ENCODE assay signal across 20 cellular contexts in the genomic region with DNA sequence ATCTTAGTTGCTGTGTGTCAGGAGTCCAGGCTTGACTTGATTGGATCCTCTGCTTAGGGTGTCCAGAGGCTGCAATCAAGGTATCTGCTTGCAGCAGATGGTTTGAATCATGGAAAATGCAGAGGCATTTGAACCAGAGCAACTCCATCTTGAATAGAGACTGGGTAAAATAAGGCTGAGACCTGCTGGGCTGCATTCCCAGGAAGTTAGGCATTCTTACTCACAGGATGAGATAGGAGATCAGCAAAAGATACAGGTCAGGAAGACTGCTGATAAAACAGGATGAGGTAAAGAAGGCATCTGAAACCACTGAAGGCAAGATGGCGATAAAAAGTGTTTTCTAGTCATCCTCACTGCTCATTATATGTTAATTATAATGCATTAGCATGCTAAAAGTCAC.
"Had no signal": no experiment of that assay in that cellular context is flagged by ENCODE, and none has a peak within 500 bp of the region (broad histone marks: within the 10 kb centered on the region; RNA-seq: fewer than 3 reads in every experiment).

No MANE protein-coding gene starts in this region.

- H3K27me3 ChIP-seq: cardiac muscle cell had no signal

- H3K27me3 Mint-ChIP-seq: activated CD8-positive, alpha-beta memory T cell treated with anti-CD3 and anti-CD28 coated beads, Interleukin-2, amount 10 ng/mL, durations not matched to agents 7 days and 5 days; activated naive CD4-positive, alpha-beta T cell treated with anti-CD3 and anti-CD28 coated beads, Interleukin-2, amount 10 ng/mL, durations not matched to agents 7 days and 5 days; T-cell; type B pancreatic cell had no signal

- DNase-seq: activated CD4-positive, alpha-beta T cell treated with anti-CD3 and anti-CD28 coated beads, Interleukin-2, amount 50 U/mL, for 48 hours; activated CD4-positive, CD25-positive, alpha-beta regulatory T cell treated with anti-CD3 and anti-CD28 coated beads, Interleukin-2, amount 50 U/mL, for 72 hours; activated CD8-positive, alpha-beta memory T cell treated with anti-CD3 and anti-CD28 coated beads, Interleukin-2, amount 10 ng/mL, durations not matched to agents 7 days and 5 days; activated naive CD4-positive, alpha-beta T cell treated with anti-CD3 and anti-CD28 coated beads, Interleukin-2, amount 10 ng/mL, durations not matched to agents 7 days and 5 days; activated T-cell treated with anti-CD3 and anti-CD28 coated beads, Interleukin-2, amount 50 U/mL, for 1 hour; foreskin fibroblast; glutamatergic neuron; hypothalamus; kidney glomerular epithelial cell; nephron progenitor cell; right cardiac atrium; small intestine; stimulated activated CD4-positive, alpha-beta T cell treated with anti-CD3 and anti-CD28 coated beads, Interleukin-4, amount 100 ng/mL, for 4 hours; stimulated activated CD8-positive, alpha-beta memory T cell treated with anti-CD3 and anti-CD28 coated beads, Interleukin-4, amount 100 ng/mL, for 48 hours; stimulated activated naive CD4-positive, alpha-beta T cell treated with Interleukin-2 at 50 U/mL for 16 hours; T-cell; T-helper 9 cell had no signal

- H3K4me3 ChIP-seq: cardiac muscle cell, prostate gland had no signal

- ATAC-seq: activated CD8-positive, alpha-beta memory T cell treated with anti-CD3 and anti-CD28 coated beads, Interleukin-2, amount 10 ng/mL, durations not matched to agents 7 days and 5 days; right cardiac atrium; T-cell had no signal

- H3K4me3 Mint-ChIP-seq: activated CD8-positive, alpha-beta memory T cell treated with anti-CD3 and anti-CD28 coated beads, Interleukin-2, amount 10 ng/mL, durations not matched to agents 7 days and 5 days; activated naive CD4-positive, alpha-beta T cell treated with anti-CD3 and anti-CD28 coated beads, Interleukin-2, amount 10 ng/mL, durations not matched to agents 7 days and 5 days; nephron progenitor cell; T-cell; type B pancreatic cell had no signal

- H3K36me3 ChIP-seq: cardiac muscle cell, prostate gland had no signal

- H3K9me3 ChIP-seq: prostate gland had no signal

- H3K4me1 Mint-ChIP-seq: activated CD8-positive, alpha-beta memory T cell treated with anti-CD3 and anti-CD28 coated beads, Interleukin-2, amount 10 ng/mL, durations not matched to agents 7 days and 5 days; activated naive CD4-positive, alpha-beta T cell treated with anti-CD3 and anti-CD28 coated beads, Interleukin-2, amount 10 ng/mL, durations not matched to agents 7 days and 5 days; T-cell had no signal

- H3K27ac Mint-ChIP-seq: activated CD8-positive, alpha-beta memory T cell treated with anti-CD3 and anti-CD28 coated beads, Interleukin-2, amount 10 ng/mL, durations not matched to agents 7 days and 5 days; activated naive CD4-positive, alpha-beta T cell treated with anti-CD3 and anti-CD28 coated beads, Interleukin-2, amount 10 ng/mL, durations not matched to agents 7 days and 5 days; T-cell; type B pancreatic cell had no signal

- H3K27ac ChIP-seq: cardiac muscle cell, prostate gland had no signal

- H3K4me1 ChIP-seq: prostate gland had no signal

- H3K36me3 Mint-ChIP-seq: activated CD8-positive, alpha-beta memory T cell treated with anti-CD3 and anti-CD28 coated beads, Interleukin-2, amount 10 ng/mL, durations not matched to agents 7 days and 5 days; activated naive CD4-positive, alpha-beta T cell treated with anti-CD3 and anti-CD28 coated beads, Interleukin-2, amount 10 ng/mL, durations not matched to agents 7 days and 5 days; T-cell; type B pancreatic cell had no signal
